Comparison of ENCODE assay signal across 2 cellular contexts in the genomic region with DNA sequence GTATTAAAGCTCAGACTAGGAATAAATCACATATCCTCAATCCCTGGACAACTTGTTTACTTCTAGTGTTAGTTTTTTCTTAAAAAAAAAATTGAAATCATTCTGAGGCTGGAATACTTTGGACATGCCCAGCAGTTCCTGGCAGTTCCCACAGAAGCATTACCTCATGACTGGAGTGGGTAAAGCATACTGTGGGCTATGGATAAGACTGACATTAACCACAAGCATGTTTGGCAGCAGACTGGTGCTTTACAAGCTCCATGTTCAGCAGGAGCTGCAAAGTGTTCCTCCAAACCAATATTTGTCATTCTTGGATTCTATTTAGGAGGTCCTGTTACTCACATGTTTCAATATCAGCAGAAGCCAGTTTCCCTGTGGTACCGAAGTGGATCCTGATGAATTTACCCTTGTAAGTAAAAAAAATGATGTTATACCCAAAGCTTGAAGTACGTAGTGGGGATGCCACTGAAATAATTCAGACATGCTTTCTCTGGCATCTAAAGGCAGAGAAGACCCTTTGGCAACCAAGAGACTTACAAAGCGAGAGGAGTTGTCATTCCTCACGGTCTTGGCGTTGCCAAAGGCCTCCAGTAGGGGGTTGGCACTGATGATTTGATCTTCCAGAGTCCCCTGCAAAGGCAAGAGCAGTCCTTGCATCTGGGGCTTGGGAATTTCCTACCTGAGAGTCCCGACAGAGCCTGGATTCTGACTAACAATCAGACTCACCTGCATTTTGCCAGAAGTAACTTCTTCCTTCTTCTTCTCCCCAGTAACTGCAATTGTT.
TF ChIP-seq lines count a peak whose summit lies in the region.

No MANE protein-coding gene starts in this region.

TF ChIP-seq in HCT116, 20 proteins besides CTCF, POLR2A, EP300 and RAD21 (continued from another document):
- TF ChIP-seq, protein P1, sequence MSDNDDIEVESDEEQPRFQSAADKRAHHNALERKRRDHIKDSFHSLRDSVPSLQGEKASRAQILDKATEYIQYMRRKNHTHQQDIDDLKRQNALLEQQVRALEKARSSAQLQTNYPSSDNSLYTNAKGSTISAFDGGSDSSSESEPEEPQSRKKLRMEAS (IDR thresholded peaks at IDR 0.05), result no peak
- TF ChIP-seq CBX3 (IDR thresholded peaks at IDR 0.05; ENCODE audit: low read depth) (no peak), JUND (IDR thresholded peaks at IDR 0.05) (no peak), ZNF274 (IDR thresholded peaks at IDR 0.05; ENCODE audit: low read depth, low read length) (no peak), SRF (IDR thresholded peaks at IDR 0.05; ENCODE audit: low read depth) (no peak), TCF7L2 (IDR thresholded peaks at IDR 0.05; ENCODE audit: borderline replicate concordance, extremely low read depth, insufficient read depth, insufficient read length) (no peak), SIN3A (IDR thresholded peaks at IDR 0.05; ENCODE audit: low read depth) (no peak), EGR1 (IDR thresholded peaks at IDR 0.05; ENCODE audit: low read depth) (no peak), ZFX (IDR thresholded peaks at IDR 0.05) (no peak), CEBPB (IDR thresholded peaks at IDR 0.05; ENCODE audit: low read depth) (no peak)
- TF ChIP-seq, protein P2, sequence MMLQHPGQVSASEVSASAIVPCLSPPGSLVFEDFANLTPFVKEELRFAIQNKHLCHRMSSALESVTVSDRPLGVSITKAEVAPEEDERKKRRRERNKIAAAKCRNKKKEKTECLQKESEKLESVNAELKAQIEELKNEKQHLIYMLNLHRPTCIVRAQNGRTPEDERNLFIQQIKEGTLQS (IDR thresholded peaks at IDR 0.05), result no peak
- TF ChIP-seq, protein P3, sequence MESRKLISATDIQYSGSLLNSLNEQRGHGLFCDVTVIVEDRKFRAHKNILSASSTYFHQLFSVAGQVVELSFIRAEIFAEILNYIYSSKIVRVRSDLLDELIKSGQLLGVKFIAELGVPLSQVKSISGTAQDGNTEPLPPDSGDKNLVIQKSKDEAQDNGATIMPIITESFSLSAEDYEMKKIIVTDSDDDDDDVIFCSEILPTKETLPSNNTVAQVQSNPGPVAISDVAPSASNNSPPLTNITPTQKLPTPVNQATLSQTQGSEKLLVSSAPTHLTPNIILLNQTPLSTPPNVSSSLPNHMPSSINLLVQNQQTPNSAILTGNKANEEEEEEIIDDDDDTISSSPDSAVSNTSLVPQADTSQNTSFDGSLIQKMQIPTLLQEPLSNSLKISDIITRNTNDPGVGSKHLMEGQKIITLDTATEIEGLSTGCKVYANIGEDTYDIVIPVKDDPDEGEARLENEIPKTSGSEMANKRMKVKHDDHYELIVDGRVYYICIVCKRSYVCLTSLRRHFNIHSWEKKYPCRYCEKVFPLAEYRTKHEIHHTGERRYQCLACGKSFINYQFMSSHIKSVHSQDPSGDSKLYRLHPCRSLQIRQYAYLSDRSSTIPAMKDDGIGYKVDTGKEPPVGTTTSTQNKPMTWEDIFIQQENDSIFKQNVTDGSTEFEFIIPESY (IDR thresholded peaks at IDR 0.05; ENCODE audit: extremely low read depth, insufficient replicate concordance, low read length), result no peak

TF ChIP-seq in HEK293T, 16 proteins besides CTCF, POLR2A, EP300 and RAD21 (continued from another document):
- TF ChIP-seq BHLHE40 (IDR thresholded peaks at IDR 0.05; ENCODE audit: borderline replicate concordance) (no peak), TARDBP (IDR thresholded peaks at IDR 0.05) (no peak), SP1 (IDR thresholded peaks at IDR 0.05) (no peak), L3MBTL2 (conservative IDR thresholded peaks at IDR 0.05) (no peak), SUZ12 (IDR thresholded peaks at IDR 0.05) (no peak), FOXA1 (IDR thresholded peaks at IDR 0.05) (no peak), LEF1 (IDR thresholded peaks at IDR 0.05; ENCODE audit: borderline replicate concordance) (no peak), NFRKB (IDR thresholded peaks at IDR 0.05) (no peak), FOXM1 (IDR thresholded peaks at IDR 0.05; ENCODE audit: borderline replicate concordance) (no peak), ARNT (IDR thresholded peaks at IDR 0.05) (no peak), HDGF (IDR thresholded peaks at IDR 0.05; ENCODE audit: borderline replicate concordance) (no peak), CTBP1 (IDR thresholded peaks at IDR 0.05; ENCODE audit: borderline replicate concordance) (no peak)
- TF ChIP-seq, protein P4, sequence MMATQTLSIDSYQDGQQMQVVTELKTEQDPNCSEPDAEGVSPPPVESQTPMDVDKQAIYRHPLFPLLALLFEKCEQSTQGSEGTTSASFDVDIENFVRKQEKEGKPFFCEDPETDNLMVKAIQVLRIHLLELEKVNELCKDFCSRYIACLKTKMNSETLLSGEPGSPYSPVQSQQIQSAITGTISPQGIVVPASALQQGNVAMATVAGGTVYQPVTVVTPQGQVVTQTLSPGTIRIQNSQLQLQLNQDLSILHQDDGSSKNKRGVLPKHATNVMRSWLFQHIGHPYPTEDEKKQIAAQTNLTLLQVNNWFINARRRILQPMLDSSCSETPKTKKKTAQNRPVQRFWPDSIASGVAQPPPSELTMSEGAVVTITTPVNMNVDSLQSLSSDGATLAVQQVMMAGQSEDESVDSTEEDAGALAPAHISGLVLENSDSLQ (IDR thresholded peaks at IDR 0.05), result no peak
